ENCODE assay signal across 18 cellular contexts in genomic region chr15:74449066-74449465, GRCh38.
"Had no signal": no experiment of that assay in that cellular context is flagged by ENCODE, and none has a peak within 500 bp of the region (broad histone marks: within the 10 kb centered on the region; RNA-seq: fewer than 3 reads in every experiment).

No MANE protein-coding gene starts in this region.

- H3K4me3 ChIP-seq: colonic mucosa, esophagus squamous epithelium, heart right ventricle, left ventricle myocardium inferior, lower lobe of right lung, pancreas, right atrium auricular region, suprapubic skin, thyroid gland had no signal

- H3K27me3 ChIP-seq: colonic mucosa, esophagus squamous epithelium, heart right ventricle, pancreas, right atrium auricular region, suprapubic skin, thyroid gland had no signal

- H3K27ac ChIP-seq: colonic mucosa, esophagus squamous epithelium, heart right ventricle, left ventricle myocardium inferior, lower lobe of right lung, pancreas, right atrium auricular region, suprapubic skin, thyroid gland had no signal

- H3K4me1 ChIP-seq: colonic mucosa, esophagus squamous epithelium, lower lobe of right lung, pancreas, right atrium auricular region, suprapubic skin, thyroid gland had no signal

- H3K9me3 ChIP-seq: colonic mucosa, esophagus squamous epithelium, heart right ventricle, left ventricle myocardium inferior, lower lobe of right lung, pancreas, right atrium auricular region, suprapubic skin, thyroid gland had no signal

- DNase-seq: central memory CD4-positive, alpha-beta T cell; colonic mucosa; effector memory CD4-positive, alpha-beta T cell; erythroblast; esophagus squamous epithelium; foreskin melanocyte; glutamatergic neuron; heart right ventricle; kidney glomerular epithelial cell; left colon; left ventricle myocardium inferior; lower lobe of right lung; naive thymus-derived CD8-positive, alpha-beta T cell; pancreas; stimulated activated CD4-positive, alpha-beta T cell treated with anti-CD3 and anti-CD28 coated beads, Interleukin-4, amount 100 ng/mL, for 4 hours; thyroid gland had no signal
